10 cellular contexts compared by ENCODE assay signal in genomic region chr7:151633516-151633812, GRCh38.
DNase-seq lines count a peak whose midpoint lies in the region; ATAC-seq and TF ChIP-seq lines count a peak whose summit lies in the region.
"Had no signal": no experiment of that assay in that cellular context is flagged by ENCODE, and none has a peak within 500 bp of the region (broad histone marks: within the 10 kb centered on the region; RNA-seq: fewer than 3 reads in every experiment).

No MANE protein-coding gene starts in this region.

- no peak for TF ChIP-seq POLR2A in sigmoid colon (IDR thresholded peaks at IDR 0.05)

- H3K27ac Mint-ChIP-seq in Calu3 (ENCODE audit: unreplicated experiment) (peak overlapping the region; percentile 42), T-cell (peak overlapping the region; percentile 95)

- TF ChIP-seq EP300 in sigmoid colon (IDR thresholded peaks at IDR 0.05): no peak

- no peak for DNase-seq in Calu3
- no peak for DNase-seq in T-cell
- no peak for DNase-seq in sigmoid colon
- no peak for DNase-seq in NCI-H774 (lab: John Stamatoyannopoulos, UW)
- no peak for DNase-seq in NCI-H1694 (lab: John Stamatoyannopoulos, UW)
- DNase-seq: DMS79 treated with DMSO at 0.1 percent for 48 hours, NCI-H2029 had no signal

- H3K27ac ChIP-seq in sigmoid colon: peak overlapping the region; percentile 94 to 97 (median 95)

- ATAC-seq in T-cell (replicated peaks in 1 of 4): no peak
- ATAC-seq in HG02938 (IDR thresholded peaks at IDR 0.05; ENCODE audit: unreplicated experiment): no peak
- ATAC-seq in HG03439 (IDR thresholded peaks at IDR 0.05; ENCODE audit: unreplicated experiment): no peak

- intact Hi-C loops in Calu3 (cut with micrococcal nuclease; ENCODE audit: unreplicated experiment) (loop anchor here (2.0 kb wide), 1 partner anchor 61 kb away; no protein-coding TSS in a partner anchor), sigmoid colon (cut with DNase I) (loop anchor here (2.0 to 5.0 kb wide), 2 partner anchors 104 to 113 kb away; no protein-coding TSS in a partner anchor)

- H3K4me3 Mint-ChIP-seq in Calu3 (ENCODE audit: low read depth, unreplicated experiment) (no peak overlapping the region), T-cell (peak overlapping the region; percentile 93 to 100 (median 93))

- peaks cover 13% of the 10 kb centered on the region for H3K4me1 ChIP-seq in endocrine pancreas (ENCODE audit: control insufficient read depth, insufficient read depth, low read length)
- peaks cover 0 to 50% (median 43%) of the 10 kb centered on the region in 4 donors for H3K4me1 ChIP-seq in sigmoid colon

- no peaks in the 10 kb centered on the region for H3K36me3 ChIP-seq in endocrine pancreas (ENCODE audit: control insufficient read depth, insufficient read depth, low read length)
- H3K36me3 ChIP-seq in sigmoid colon: no peaks in the 10 kb centered on the region

- H3K36me3 Mint-ChIP-seq in Calu3 (ENCODE audit: insufficient read depth, unreplicated experiment): peaks cover 17% of the 10 kb centered on the region
- no peaks in the 10 kb centered on the region for H3K36me3 Mint-ChIP-seq in T-cell

- H3K4me1 Mint-ChIP-seq in Calu3 (ENCODE audit: low read depth, unreplicated experiment) (peaks cover 10% of the 10 kb centered on the region), T-cell (peaks cover 30 to 33% (median 32%) of the 10 kb centered on the region in 3 donors)

- no TSS peak for BruUV-seq in Calu3 (replicated peaks; lab: Mats Ljungman, UMichigan)

- no peaks in the 10 kb centered on the region for H3K27me3 Mint-ChIP-seq in Calu3 (ENCODE audit: unreplicated experiment)
- no peaks in the 10 kb centered on the region for H3K27me3 Mint-ChIP-seq in T-cell

- H3K9me3 ChIP-seq in endocrine pancreas (ENCODE audit: control insufficient read depth, low read length) (no peaks in the 10 kb centered on the region), sigmoid colon (peaks cover 0 to 4% (median 0%) of the 10 kb centered on the region in 4 donors)

- H3K4me3 ChIP-seq in endocrine pancreas (ENCODE audit: control insufficient read depth, insufficient read depth, low read length) (peak overlapping the region; percentile 46), sigmoid colon (no peak overlapping the region)

- H3K27me3 ChIP-seq in endocrine pancreas (ENCODE audit: control insufficient read depth, insufficient read depth, low read length) (no peaks in the 10 kb centered on the region), sigmoid colon (no peaks in the 10 kb centered on the region)

- WGBS in sigmoid colon, 2 donors: 97 to 100% methylated on average over 1 of the region's 1 CpG

- TF ChIP-seq CTCF in Calu3 (IDR thresholded peaks at IDR 0.05; ENCODE audit: unreplicated experiment): no peak
- TF ChIP-seq CTCF in sigmoid colon (IDR thresholded peaks at IDR 0.05): no peak

- POLR2A ChIA-PET in T-cell (lab: Charles Lee): interaction anchor here in 1 of 2 donors (0.6 kb wide), 1 partner anchor 758 kb away, joined by 13 read pairs; no protein-coding TSS in a partner anchor

- CTCF ChIA-PET in Calu3 (lab: Charles Lee) (no interaction called here), T-cell (lab: Charles Lee) (interaction anchor here (0.6 to 1.9 kb wide), 5 partner anchors 10 to 317 kb away, joined by 3 to 4 read pairs (median 4); no protein-coding TSS in a partner anchor)

- H3K9me3 Mint-ChIP-seq in Calu3 (ENCODE audit: low read depth, unreplicated experiment) (peaks cover 3% of the 10 kb centered on the region), T-cell (peaks cover 0 to 4% (median 4%) of the 10 kb centered on the region in 3 donors)

- H3K9ac ChIP-seq in endocrine pancreas (ENCODE audit: control insufficient read depth, insufficient read depth, low read length): no peak overlapping the region
